In genomic region chr13:37701306-37701705, GRCh38 we compare ENCODE assay signal across 1 cellular context.
TF ChIP-seq lines count a peak whose summit lies in the region.

No MANE protein-coding gene starts in this region.

TF ChIP-seq in SK-N-SH treated with all-trans-retinoic acid at 6 μM for 48 hours, 23 proteins besides CTCF, POLR2A, EP300 and RAD21 (continued from another document):
- TF ChIP-seq PATZ1 (CRISPR knock-in tag; IDR thresholded peaks at IDR 0.05; ENCODE audit: borderline replicate concordance) (no peak), TCF4 (CRISPR knock-in tag; IDR thresholded peaks at IDR 0.05; ENCODE audit: borderline replicate concordance) (no peak), POU6F1 (CRISPR knock-in tag; IDR thresholded peaks at IDR 0.05; ENCODE audit: borderline replicate concordance, low read depth) (no peak), ZFP3 (CRISPR knock-in tag; IDR thresholded peaks at IDR 0.05) (no peak), BACH2 (CRISPR knock-in tag; IDR thresholded peaks at IDR 0.05; ENCODE audit: borderline replicate concordance) (no peak), SNAI2 (CRISPR knock-in tag; IDR thresholded peaks at IDR 0.05) (no peak)
